Comparison of ENCODE assay signal across 1 cellular context in the genomic region with DNA sequence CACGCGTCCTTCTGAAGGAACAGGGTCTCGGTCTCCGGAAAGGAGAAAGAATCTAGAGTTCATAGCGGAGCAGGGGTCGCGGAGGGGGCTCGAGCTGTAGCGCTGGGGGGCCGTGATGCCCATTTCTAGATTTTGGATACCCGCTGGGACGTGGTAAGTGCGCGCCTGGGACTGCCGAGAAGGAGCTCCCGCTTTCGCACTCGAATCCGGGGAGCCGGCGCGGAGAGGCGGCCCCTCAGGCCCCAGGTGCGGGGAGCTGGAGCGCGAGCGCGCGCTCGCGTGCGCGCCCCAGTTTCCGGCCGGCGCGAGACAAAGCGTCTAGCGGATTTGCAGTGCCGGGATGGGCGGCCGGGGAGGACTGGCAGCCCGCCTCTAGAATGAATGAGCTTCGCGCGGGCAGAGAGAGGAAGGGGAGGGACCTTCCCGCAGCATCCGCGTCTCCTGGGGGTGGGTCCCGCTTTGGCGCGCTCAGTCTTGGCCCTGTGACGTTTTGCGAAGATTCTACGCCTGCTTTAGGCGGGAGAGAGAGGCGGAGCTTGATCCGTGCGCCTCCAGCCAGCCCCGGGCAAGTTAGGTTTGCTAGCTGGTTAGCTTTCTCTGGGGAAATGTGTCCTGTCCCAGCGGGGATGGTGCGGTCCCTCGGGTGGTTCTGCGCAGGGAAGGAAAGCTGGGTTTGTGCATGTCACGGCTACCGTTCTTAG.
A peak's percentile ranks its signal among the peaks of the same experiment; 100 is the strongest.
TF ChIP-seq lines count a peak whose summit lies in the region.

No MANE protein-coding gene starts in this region.

TF ChIP-seq in HepG2, 621 proteins besides CTCF, POLR2A, EP300 and RAD21 (continued from another document and continues in another):
- TF ChIP-seq, protein P1, sequence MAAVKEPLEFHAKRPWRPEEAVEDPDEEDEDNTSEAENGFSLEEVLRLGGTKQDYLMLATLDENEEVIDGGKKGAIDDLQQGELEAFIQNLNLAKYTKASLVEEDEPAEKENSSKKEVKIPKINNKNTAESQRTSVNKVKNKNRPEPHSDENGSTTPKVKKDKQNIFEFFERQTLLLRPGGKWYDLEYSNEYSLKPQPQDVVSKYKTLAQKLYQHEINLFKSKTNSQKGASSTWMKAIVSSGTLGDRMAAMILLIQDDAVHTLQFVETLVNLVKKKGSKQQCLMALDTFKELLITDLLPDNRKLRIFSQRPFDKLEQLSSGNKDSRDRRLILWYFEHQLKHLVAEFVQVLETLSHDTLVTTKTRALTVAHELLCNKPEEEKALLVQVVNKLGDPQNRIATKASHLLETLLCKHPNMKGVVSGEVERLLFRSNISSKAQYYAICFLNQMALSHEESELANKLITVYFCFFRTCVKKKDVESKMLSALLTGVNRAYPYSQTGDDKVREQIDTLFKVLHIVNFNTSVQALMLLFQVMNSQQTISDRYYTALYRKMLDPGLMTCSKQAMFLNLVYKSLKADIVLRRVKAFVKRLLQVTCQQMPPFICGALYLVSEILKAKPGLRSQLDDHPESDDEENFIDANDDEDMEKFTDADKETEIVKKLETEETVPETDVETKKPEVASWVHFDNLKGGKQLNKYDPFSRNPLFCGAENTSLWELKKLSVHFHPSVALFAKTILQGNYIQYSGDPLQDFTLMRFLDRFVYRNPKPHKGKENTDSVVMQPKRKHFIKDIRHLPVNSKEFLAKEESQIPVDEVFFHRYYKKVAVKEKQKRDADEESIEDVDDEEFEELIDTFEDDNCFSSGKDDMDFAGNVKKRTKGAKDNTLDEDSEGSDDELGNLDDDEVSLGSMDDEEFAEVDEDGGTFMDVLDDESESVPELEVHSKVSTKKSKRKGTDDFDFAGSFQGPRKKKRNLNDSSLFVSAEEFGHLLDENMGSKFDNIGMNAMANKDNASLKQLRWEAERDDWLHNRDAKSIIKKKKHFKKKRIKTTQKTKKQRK (IDR thresholded peaks at IDR 0.05; ENCODE audit: low read length), result no peak
- TF ChIP-seq REXO4 (CRISPR knock-in tag; IDR thresholded peaks at IDR 0.05; ENCODE audit: borderline replicate concordance), result no peak
- no peak for TF ChIP-seq ZNF562 (CRISPR knock-in tag; IDR thresholded peaks at IDR 0.05; ENCODE audit: borderline replicate concordance)
- no peak for TF ChIP-seq ZNF235 (CRISPR knock-in tag; IDR thresholded peaks at IDR 0.05; ENCODE audit: borderline replicate concordance)
- TF ChIP-seq HIVEP1 (CRISPR knock-in tag; IDR thresholded peaks at IDR 0.05), result no peak
- no peak for TF ChIP-seq MIXL1 (CRISPR knock-in tag; IDR thresholded peaks at IDR 0.05)
- TF ChIP-seq ZIK1 (CRISPR knock-in tag; IDR thresholded peaks at IDR 0.05; ENCODE audit: borderline replicate concordance, low read depth), result peak; percentile 11; the same call in 1 of the 2 replicates
- no peak for TF ChIP-seq SMAD9 (CRISPR knock-in tag; IDR thresholded peaks at IDR 0.05)
- no peak for TF ChIP-seq LCORL (IDR thresholded peaks at IDR 0.05)
- TF ChIP-seq LCORL (CRISPR knock-in tag; IDR thresholded peaks at IDR 0.05), result peak; percentile 39; the same call in 1 of the 2 replicates
- TF ChIP-seq PAX8 (CRISPR knock-in tag; IDR thresholded peaks at IDR 0.05; ENCODE audit: borderline replicate concordance), result no peak
- no peak for TF ChIP-seq PAWR (CRISPR knock-in tag; IDR thresholded peaks at IDR 0.05; ENCODE audit: borderline replicate concordance)
- no peak for TF ChIP-seq ZNF331 (CRISPR knock-in tag; IDR thresholded peaks at IDR 0.05)
- TF ChIP-seq KAT2B (IDR thresholded peaks at IDR 0.05; ENCODE audit: borderline replicate concordance, low read depth, low read length), result no peak
- TF ChIP-seq GMEB2 (CRISPR knock-in tag; IDR thresholded peaks at IDR 0.05; ENCODE audit: low read depth), result no peak
- TF ChIP-seq, protein P2, sequence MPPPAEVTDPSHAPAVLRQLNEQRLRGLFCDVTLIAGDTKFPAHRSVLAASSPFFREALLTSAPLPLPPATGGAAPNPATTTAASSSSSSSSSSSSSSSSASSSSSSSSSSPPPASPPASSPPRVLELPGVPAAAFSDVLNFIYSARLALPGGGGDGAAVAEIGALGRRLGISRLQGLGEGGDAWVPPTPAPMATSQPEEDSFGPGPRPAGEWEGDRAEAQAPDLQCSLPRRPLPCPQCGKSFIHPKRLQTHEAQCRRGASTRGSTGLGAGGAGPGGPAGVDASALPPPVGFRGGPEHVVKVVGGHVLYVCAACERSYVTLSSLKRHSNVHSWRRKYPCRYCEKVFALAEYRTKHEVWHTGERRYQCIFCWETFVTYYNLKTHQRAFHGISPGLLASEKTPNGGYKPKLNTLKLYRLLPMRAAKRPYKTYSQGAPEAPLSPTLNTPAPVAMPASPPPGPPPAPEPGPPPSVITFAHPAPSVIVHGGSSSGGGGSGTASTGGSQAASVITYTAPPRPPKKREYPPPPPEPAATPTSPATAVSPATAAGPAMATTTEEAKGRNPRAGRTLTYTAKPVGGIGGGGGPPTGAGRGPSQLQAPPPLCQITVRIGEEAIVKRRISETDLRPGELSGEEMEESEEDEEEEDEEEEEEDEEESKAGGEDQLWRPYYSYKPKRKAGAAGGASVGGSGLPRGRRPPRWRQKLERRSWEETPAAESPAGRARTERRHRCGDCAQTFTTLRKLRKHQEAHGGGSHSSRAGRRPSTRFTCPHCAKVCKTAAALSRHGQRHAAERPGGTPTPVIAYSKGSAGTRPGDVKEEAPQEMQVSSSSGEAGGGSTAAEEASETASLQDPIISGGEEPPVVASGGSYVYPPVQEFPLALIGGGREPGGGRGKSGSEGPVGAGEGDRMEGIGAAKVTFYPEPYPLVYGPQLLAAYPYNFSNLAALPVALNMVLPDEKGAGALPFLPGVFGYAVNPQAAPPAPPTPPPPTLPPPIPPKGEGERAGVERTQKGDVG (CRISPR knock-in tag; IDR thresholded peaks at IDR 0.05; ENCODE audit: borderline replicate concordance), result no peak
- no peak for TF ChIP-seq FOXK2 (IDR thresholded peaks at IDR 0.05)
- TF ChIP-seq ZNF264 (CRISPR knock-in tag; IDR thresholded peaks at IDR 0.05), result no peak
- no peak for TF ChIP-seq PLRG1 (conservative IDR thresholded peaks at IDR 0.05)
- 0 out of 2 replicates have a peak, but pooled peaks have one; percentile 43 for TF ChIP-seq KDM3A (CRISPR knock-in tag; IDR thresholded peaks at IDR 0.05; ENCODE audit: low read depth)
- TF ChIP-seq DMAP1 (CRISPR knock-in tag; IDR thresholded peaks at IDR 0.05), result no peak
- TF ChIP-seq KMT2A (CRISPR knock-in tag; IDR thresholded peaks at IDR 0.05), result peak; percentile 59
- no peak for TF ChIP-seq ZNF713 (CRISPR knock-in tag; IDR thresholded peaks at IDR 0.05)
- no peak for TF ChIP-seq SNAPC2 (CRISPR knock-in tag; IDR thresholded peaks at IDR 0.05)
- TF ChIP-seq ZNF83 (CRISPR knock-in tag; IDR thresholded peaks at IDR 0.05; ENCODE audit: borderline replicate concordance), result no peak
- TF ChIP-seq ZNF510 (CRISPR knock-in tag; IDR thresholded peaks at IDR 0.05; ENCODE audit: low read depth), result no peak
- TF ChIP-seq ZNF841 (CRISPR knock-in tag; IDR thresholded peaks at IDR 0.05; ENCODE audit: borderline replicate concordance), result no peak
- TF ChIP-seq ZNF747 (CRISPR knock-in tag; IDR thresholded peaks at IDR 0.05; ENCODE audit: borderline replicate concordance), result no peak
- TF ChIP-seq PRPF4 (IDR thresholded peaks at IDR 0.05; ENCODE audit: low read depth, low read length, poor library complexity, severe bottlenecking), result no peak
- TF ChIP-seq, protein P3, sequence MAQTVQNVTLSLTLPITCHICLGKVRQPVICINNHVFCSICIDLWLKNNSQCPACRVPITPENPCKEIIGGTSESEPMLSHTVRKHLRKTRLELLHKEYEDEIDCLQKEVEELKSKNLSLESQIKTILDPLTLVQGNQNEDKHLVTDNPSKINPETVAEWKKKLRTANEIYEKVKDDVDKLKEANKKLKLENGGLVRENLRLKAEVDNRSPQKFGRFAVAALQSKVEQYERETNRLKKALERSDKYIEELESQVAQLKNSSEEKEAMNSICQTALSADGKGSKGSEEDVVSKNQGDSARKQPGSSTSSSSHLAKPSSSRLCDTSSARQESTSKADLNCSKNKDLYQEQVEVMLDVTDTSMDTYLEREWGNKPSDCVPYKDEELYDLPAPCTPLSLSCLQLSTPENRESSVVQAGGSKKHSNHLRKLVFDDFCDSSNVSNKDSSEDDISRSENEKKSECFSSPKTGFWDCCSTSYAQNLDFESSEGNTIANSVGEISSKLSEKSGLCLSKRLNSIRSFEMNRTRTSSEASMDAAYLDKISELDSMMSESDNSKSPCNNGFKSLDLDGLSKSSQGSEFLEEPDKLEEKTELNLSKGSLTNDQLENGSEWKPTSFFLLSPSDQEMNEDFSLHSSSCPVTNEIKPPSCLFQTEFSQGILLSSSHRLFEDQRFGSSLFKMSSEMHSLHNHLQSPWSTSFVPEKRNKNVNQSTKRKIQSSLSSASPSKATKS (CRISPR knock-in tag; IDR thresholded peaks at IDR 0.05), result no peak
- TF ChIP-seq CHCHD3 (CRISPR knock-in tag; IDR thresholded peaks at IDR 0.05), result no peak
- no peak for TF ChIP-seq TP53 (CRISPR knock-in tag; conservative IDR thresholded peaks at IDR 0.05)
- TF ChIP-seq ZBTB37 (CRISPR knock-in tag; IDR thresholded peaks at IDR 0.05), result no peak
- TF ChIP-seq ZFP62 (CRISPR knock-in tag; IDR thresholded peaks at IDR 0.05), result no peak
- no peak for TF ChIP-seq KLF16 (CRISPR knock-in tag; IDR thresholded peaks at IDR 0.05)
- no peak for TF ChIP-seq HNRNPH1 (optimal IDR thresholded peaks at IDR 0.05; ENCODE audit: low read depth, low read length)
- no peak; the same call in 1 of the 2 replicates for TF ChIP-seq ATF7-NPFF (CRISPR knock-in tag; IDR thresholded peaks at IDR 0.05; ENCODE audit: low read depth)
- TF ChIP-seq THAP8 (CRISPR knock-in tag; IDR thresholded peaks at IDR 0.05; ENCODE audit: borderline replicate concordance), result no peak
- TF ChIP-seq ZNF552 (CRISPR knock-in tag; IDR thresholded peaks at IDR 0.05; ENCODE audit: borderline replicate concordance), result no peak; the same call in 1 of the 2 replicates
- TF ChIP-seq ZNF530 (CRISPR knock-in tag; IDR thresholded peaks at IDR 0.05; ENCODE audit: low read depth), result no peak
- TF ChIP-seq ZBTB43 (CRISPR knock-in tag; conservative IDR thresholded peaks at IDR 0.05), result no peak
- TF ChIP-seq, protein P4, sequence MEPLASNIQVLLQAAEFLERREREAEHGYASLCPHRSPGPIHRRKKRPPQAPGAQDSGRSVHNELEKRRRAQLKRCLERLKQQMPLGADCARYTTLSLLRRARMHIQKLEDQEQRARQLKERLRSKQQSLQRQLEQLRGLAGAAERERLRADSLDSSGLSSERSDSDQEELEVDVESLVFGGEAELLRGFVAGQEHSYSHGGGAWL (CRISPR knock-in tag; IDR thresholded peaks at IDR 0.05), result 0 out of 2 replicates have a peak, but pooled peaks have one; percentile 5
- no peak; the same call in 1 of the 2 replicates for TF ChIP-seq ZNF564 (CRISPR knock-in tag; IDR thresholded peaks at IDR 0.05)
- TF ChIP-seq HMG20A (CRISPR knock-in tag; IDR thresholded peaks at IDR 0.05; ENCODE audit: borderline replicate concordance), result no peak
- TF ChIP-seq ZNF615 (CRISPR knock-in tag; IDR thresholded peaks at IDR 0.05; ENCODE audit: borderline replicate concordance), result no peak
- no peak for TF ChIP-seq ZZZ3 (CRISPR knock-in tag; IDR thresholded peaks at IDR 0.05; ENCODE audit: borderline replicate concordance)
- no peak for TF ChIP-seq FOXA3 (CRISPR knock-in tag; IDR thresholded peaks at IDR 0.05)
- no peak for TF ChIP-seq ZNF256 (CRISPR knock-in tag; conservative IDR thresholded peaks at IDR 0.05)
- TF ChIP-seq STAT6 (CRISPR knock-in tag; IDR thresholded peaks at IDR 0.05; ENCODE audit: borderline replicate concordance), result no peak
